Comparison of ENCODE assay signal across 27 cellular contexts in the genomic region with DNA sequence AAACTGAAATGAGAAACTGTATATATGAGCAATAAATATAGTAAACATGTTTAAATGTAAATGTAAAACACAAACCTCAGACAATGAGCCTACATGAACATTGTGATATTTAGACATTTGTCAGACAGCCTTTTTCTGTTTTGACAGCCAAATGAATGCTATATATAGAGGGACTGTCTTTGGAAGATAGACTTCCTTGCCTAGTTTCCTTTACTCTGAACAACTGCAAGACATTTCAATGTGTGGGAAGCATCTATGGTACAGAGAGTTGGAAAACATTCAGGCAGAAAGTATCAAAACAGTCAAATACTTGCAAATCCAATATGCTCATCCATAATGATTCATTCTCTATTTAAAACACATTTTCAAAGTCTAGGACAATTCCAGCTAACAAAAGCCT. TPM values are rescaled to one million over a fixed set of nuclear protein-coding genes. Genes with fewer than 3 reads are reported as not detected.
"Had no signal": no experiment of that assay in that cellular context is flagged by ENCODE, and none has a peak within 500 bp of the region (broad histone marks: within the 10 kb centered on the region; RNA-seq: fewer than 3 reads in every experiment).

No MANE protein-coding gene starts in this region.

- H3K4me2 ChIP-seq: neural progenitor cell had no signal

- H3K79me2 ChIP-seq: parathyroid adenoma had no signal

- ATAC-seq: left colon; left lung; lower lobe of right lung; mucosa of descending colon; naive thymus-derived CD4-positive, alpha-beta T cell; natural killer cell treated with Interleukin-12 subunit alpha and Interleukin-12 subunit beta and Interleukin-15 and Interleukin-18, amount 100 ng/mL, for 72 hours; right cardiac atrium; sciatic nerve had no signal

- H3K4me3 ChIP-seq: left lung, lower lobe of right lung, mucosa of descending colon, neural progenitor cell, skin epidermis, tibial nerve, vagina had no signal

- H3K27me3 ChIP-seq: left lung, neural progenitor cell, neutrophil, tibial nerve, vagina had no signal

- DNase-seq: hippocampal formation; kidney; left colon; left lung; lower lobe of right lung; mammary epithelial cell; mesendoderm; mucosa of descending colon; naive thymus-derived CD4-positive, alpha-beta T cell; occipital lobe; retina; right cardiac atrium; stimulated activated CD4-positive, alpha-beta T cell treated with anti-CD3 and anti-CD28 coated beads, Interleukin-12 subunit alpha, Interleukin-12 subunit beta, amount 100 ng/mL, for 4 hours; stimulated activated CD4-positive, alpha-beta T cell treated with anti-CD3 and anti-CD28 coated beads, Interleukin-15, amount 100 ng/mL, for 24 hours; stimulated activated CD4-positive, alpha-beta T cell treated with anti-CD3 and anti-CD28 coated beads, Interleukin-2, amount 100 ng/mL, for 24 hours; stimulated activated CD4-positive, alpha-beta T cell treated with anti-CD3 and anti-CD28 coated beads, Interleukin-4, amount 100 ng/mL, for 1 hour; stimulated activated naive CD4-positive, alpha-beta T cell had no signal

- H2AFZ ChIP-seq: neural progenitor cell, parathyroid adenoma had no signal

- H3K9me3 ChIP-seq: left lung, lower lobe of right lung, mucosa of descending colon, neutrophil, tibial nerve, vagina had no signal

- H3K36me3 ChIP-seq: left lung, lower lobe of right lung, neural progenitor cell, neutrophil, tibial nerve, vagina had no signal

- H3K4me1 ChIP-seq: left lung, lower lobe of right lung, neural progenitor cell, parathyroid adenoma, tibial nerve, vagina had no signal

- H3K27ac ChIP-seq: left lung, lower lobe of right lung, neural progenitor cell, neutrophil, parathyroid adenoma, tibial nerve, vagina had no signal

- H3K9ac ChIP-seq: neural progenitor cell, parathyroid adenoma had no signal

RNA-seq across cellular contexts. Expression of a gene that starts 31.7 kb away (rescaled TPM):
- total RNA-seq: mesothelial cell of epicardium, osteocyte had no signal
